In genomic region chr19:55526216-55527196, GRCh38 we compare ENCODE assay signal across 8 cellular contexts. TPM values are rescaled to one million over a fixed set of nuclear protein-coding genes. Genes with fewer than 3 reads are reported as not detected.
DNase-seq lines count a peak whose midpoint lies in the region; ATAC-seq and TF ChIP-seq lines count a peak whose summit lies in the region.

No MANE protein-coding gene starts in this region.

- H3K36me3 ChIP-seq in body of pancreas (replicated peaks in 1 of 2; ENCODE audit: insufficient read depth in 1 of 2, low read depth in 2 of 2): no peaks in the 10 kb centered on the region

- intact Hi-C loops in body of pancreas (cut with DNase I): no loop called here

- peak; percentile 74 for DNase-seq in EL
- DNase-seq in NCI-H2081 (lab: John Stamatoyannopoulos, UW): peak; percentile 84 to 90
- DNase-seq in body of pancreas: peak; percentile 53 to 79 (median 76)
- peak; percentile 18 for DNase-seq in medulla oblongata (ENCODE audit: extremely low spot score)
- no peak for DNase-seq in globus pallidus (ENCODE audit: low spot score)

- H3K4me3 ChIP-seq in body of pancreas: no peak overlapping the region

- 22 to 52% methylated on average over 13 to 35 of the region's 35 CpGs for whole genome bisulfite sequencing in body of pancreas, 2 donors

- peak overlapping the region in 2 of 4 donors; percentile 38 to 57 for H3K27ac ChIP-seq in body of pancreas

- TF ChIP-seq CTCF in body of pancreas (IDR thresholded peaks at IDR 0.05): no peak

- ATAC-seq in body of pancreas (peak; percentile 67), HG02884 (IDR thresholded peaks at IDR 0.05; ENCODE audit: unreplicated experiment) (no peak), GM19397 (IDR thresholded peaks at IDR 0.05; ENCODE audit: unreplicated experiment) (no peak), GM18519 (IDR thresholded peaks at IDR 0.05; ENCODE audit: low FRiP score, unreplicated experiment) (no peak)

- no peak for TF ChIP-seq POLR2A in body of pancreas (IDR thresholded peaks at IDR 0.05)

- no peaks in the 10 kb centered on the region for H3K9me3 ChIP-seq in body of pancreas

- no peaks in the 10 kb centered on the region for H3K27me3 ChIP-seq in body of pancreas

- peaks cover 10% of the 10 kb centered on the region for H3K4me1 ChIP-seq in body of pancreas

RNA-seq across cellular contexts. Expression of gene SBK2, which starts 10.4 kb away (rescaled TPM):
- total RNA-seq in body of pancreas: not detected

RNA-seq across cellular contexts. Expression of gene SBK3, which starts 18.8 kb away (rescaled TPM):
- total RNA-seq in body of pancreas: not detected

RNA-seq across cellular contexts. Expression of gene SSC5D, which starts 38.3 kb away (rescaled TPM):
- total RNA-seq in body of pancreas: 1 to 10 TPM; 2.6 to 3.3 TPM

RNA-seq across cellular contexts. Expression of gene NAT14, which starts 41.5 kb away (rescaled TPM):
- 1 to 10 TPM; 4.2 to 8.2 TPM for total RNA-seq in body of pancreas

RNA-seq across cellular contexts. Expression of gene ZNF628, which starts 50.1 kb away (rescaled TPM):
- total RNA-seq in body of pancreas: 1 to 10 TPM; 3.4 to 8.2 TPM
